8 cellular contexts compared by ENCODE assay signal in the genomic region with DNA sequence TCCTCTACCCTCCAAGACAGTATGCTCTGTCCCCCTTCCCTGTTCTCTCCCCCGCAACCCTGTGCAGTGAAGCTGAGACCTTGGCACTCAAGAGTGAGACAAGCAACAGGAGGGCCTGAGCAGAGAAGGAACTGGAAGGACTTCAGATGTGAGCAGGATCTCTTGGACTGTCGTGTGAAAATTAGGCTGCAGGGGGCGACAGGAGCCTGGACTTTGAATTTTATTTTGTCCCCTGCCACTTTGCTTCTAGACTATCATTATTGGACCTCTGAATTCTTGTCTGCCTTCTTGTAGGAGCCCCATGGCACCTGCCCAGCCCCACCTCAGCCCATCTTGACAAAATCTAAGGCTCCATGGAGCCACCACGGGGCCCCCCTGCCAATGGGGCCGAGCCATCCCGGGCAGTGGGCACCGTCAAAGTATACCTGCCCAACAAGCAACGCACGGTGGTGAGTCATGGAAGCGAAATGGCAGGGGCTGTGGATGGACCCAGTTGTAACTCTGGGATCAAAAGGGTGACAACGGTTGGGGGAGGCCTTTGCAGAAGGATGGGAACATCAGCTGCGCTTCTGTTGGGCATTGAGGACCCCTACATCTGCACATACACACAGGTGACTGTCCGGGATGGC. TPM values are rescaled to one million over a fixed set of nuclear protein-coding genes. Genes with fewer than 3 reads are reported as not detected.
DNase-seq lines count a peak whose midpoint lies in the region; ATAC-seq and TF ChIP-seq lines count a peak whose summit lies in the region.
"Had no signal": no experiment of that assay in that cellular context is flagged by ENCODE, and none has a peak within 500 bp of the region (broad histone marks: within the 10 kb centered on the region; RNA-seq: fewer than 3 reads in every experiment).

No MANE protein-coding gene starts in this region.

- peak overlapping the region; percentile 30 for H3K27ac Mint-ChIP-seq in activated naive CD4-positive, alpha-beta T cell treated with anti-CD3 and anti-CD28 coated beads, Interleukin-2, amount 50 U/mL, for 24 hours
- H3K27ac Mint-ChIP-seq in naive thymus-derived CD8-positive, alpha-beta T cell = peak overlapping the region in 8 of 10 donors; percentile 31 to 87 (median 63)

- H2AFZ ChIP-seq in KMS-11 (ENCODE audit: low read depth) = no peak overlapping the region

- no peaks in the 10 kb centered on the region for H3K9me3 Mint-ChIP-seq in activated naive CD4-positive, alpha-beta T cell treated with anti-CD3 and anti-CD28 coated beads, Interleukin-2, amount 50 U/mL, for 24 hours
- H3K9me3 Mint-ChIP-seq in naive thymus-derived CD8-positive, alpha-beta T cell = peaks cover 0 to 4% (median 0%) of the 10 kb centered on the region in 9 donors

- H3K79me2 ChIP-seq in KMS-11 (ENCODE audit: insufficient read depth, low read depth) = peaks cover 4% of the 10 kb centered on the region; the same call in 1 of the 2 replicates

- no peak overlapping the region for H3K4me2 ChIP-seq in KMS-11

- no peaks in the 10 kb centered on the region for H3K9me3 ChIP-seq in effector memory CD4-positive, alpha-beta T cell (ENCODE audit: control insufficient read depth, low read length)
- H3K9me3 ChIP-seq: mucosa of descending colon had no signal

- H3K36me3 Mint-ChIP-seq in activated naive CD4-positive, alpha-beta T cell treated with anti-CD3 and anti-CD28 coated beads, Interleukin-2, amount 50 U/mL, for 24 hours = peaks cover 9% of the 10 kb centered on the region
- peaks cover 7 to 41% (median 8%) of the 10 kb centered on the region in 3 donors for H3K36me3 Mint-ChIP-seq in naive thymus-derived CD8-positive, alpha-beta T cell

- H3K4me3 ChIP-seq in KMS-11 (IDR thresholded peaks at IDR 0.05; ENCODE audit: insufficient read depth, low read depth, low read length) = no peak overlapping the region
- H3K4me3 ChIP-seq in effector memory CD4-positive, alpha-beta T cell (ENCODE audit: insufficient read depth, low read depth, low read length, poor library complexity, severe bottlenecking) = no peak overlapping the region
- H3K4me3 ChIP-seq: mucosa of descending colon had no signal

- H3K36me3 ChIP-seq in KMS-11 (ENCODE audit: insufficient read depth) = no peaks in the 10 kb centered on the region
- H3K36me3 ChIP-seq in effector memory CD4-positive, alpha-beta T cell (ENCODE audit: control insufficient read depth, insufficient read depth, low read length) = peaks cover 31% of the 10 kb centered on the region

- H3K27me3 Mint-ChIP-seq in activated naive CD4-positive, alpha-beta T cell treated with anti-CD3 and anti-CD28 coated beads, Interleukin-2, amount 50 U/mL, for 24 hours = no peaks in the 10 kb centered on the region
- H3K27me3 Mint-ChIP-seq in naive thymus-derived CD8-positive, alpha-beta T cell = no peaks in the 10 kb centered on the region

- DNase-seq in ELF-1 (ENCODE audit: low read depth, low spot score) (peak; percentile 73), NCI-H1417 treated with DMSO at 0.1 percent for 48 hours (lab: John Stamatoyannopoulos, UW) (no peak)
- no peak for DNase-seq in naive thymus-derived CD8-positive, alpha-beta T cell
- DNase-seq in effector memory CD4-positive, alpha-beta T cell = no peak

- ATAC-seq in naive thymus-derived CD8-positive, alpha-beta T cell = no peak
- no peak for ATAC-seq in GM21390 (IDR thresholded peaks at IDR 0.05; ENCODE audit: unreplicated experiment)
- ATAC-seq: mucosa of descending colon had no signal

- H3K4me1 Mint-ChIP-seq in activated naive CD4-positive, alpha-beta T cell treated with anti-CD3 and anti-CD28 coated beads, Interleukin-2, amount 50 U/mL, for 24 hours = peaks cover 37% of the 10 kb centered on the region
- H3K4me1 Mint-ChIP-seq in naive thymus-derived CD8-positive, alpha-beta T cell = peaks cover 16 to 50% (median 38%) of the 10 kb centered on the region in 4 donors

- H3K9ac ChIP-seq in KMS-11 = no peak overlapping the region

- no peaks in the 10 kb centered on the region for H3K27me3 ChIP-seq in KMS-11 (ENCODE audit: insufficient read depth, low read depth)
- H3K27me3 ChIP-seq in effector memory CD4-positive, alpha-beta T cell (replicated peaks; ENCODE audit: control insufficient read depth, insufficient read depth, low read length, poor library complexity, severe bottlenecking) = no peaks in the 10 kb centered on the region

- no peak overlapping the region for H3K27ac ChIP-seq in KMS-11
- no peak overlapping the region for H3K27ac ChIP-seq in effector memory CD4-positive, alpha-beta T cell (ENCODE audit: insufficient read depth, low read length, poor library complexity, severe bottlenecking)

- peaks cover 26% of the 10 kb centered on the region for H3K4me1 ChIP-seq in KMS-11 (ENCODE audit: low read depth, poor library complexity, severe bottlenecking)
- peaks cover 9% of the 10 kb centered on the region for H3K4me1 ChIP-seq in effector memory CD4-positive, alpha-beta T cell (ENCODE audit: control insufficient read depth, insufficient read depth, low read length, poor library complexity, severe bottlenecking)

- POLR2A ChIA-PET in naive thymus-derived CD8-positive, alpha-beta T cell (lab: Charles Lee) = interaction anchor here (0.8 kb wide), 1 partner anchor 87 kb away, joined by 5 read pairs; no protein-coding TSS in a partner anchor

- H3K4me3 Mint-ChIP-seq in activated naive CD4-positive, alpha-beta T cell treated with anti-CD3 and anti-CD28 coated beads, Interleukin-2, amount 50 U/mL, for 24 hours = peak overlapping the region; percentile 96
- H3K4me3 Mint-ChIP-seq in naive thymus-derived CD8-positive, alpha-beta T cell = peak overlapping the region; percentile 70 to 98 (median 77)

- no peaks in the 10 kb centered on the region for H4K20me1 ChIP-seq in KMS-11 (ENCODE audit: insufficient read depth)

- TF ChIP-seq CTCF in KMS-11 (conservative IDR thresholded peaks at IDR 0.05; ENCODE audit: low read depth, low read length) = peak; percentile 41

RNA-seq across cellular contexts. Expression of a gene that starts 1.7 kb away (rescaled TPM):
- 100 to 1,000 TPM; 109 to 121 TPM for total RNA-seq in naive thymus-derived CD8-positive, alpha-beta T cell
- polyA plus RNA-seq in naive thymus-derived CD8-positive, alpha-beta T cell = 10 to 100 TPM; 63.2 to 95.4 (median 74.5) TPM

RNA-seq across cellular contexts. Expression of a gene that starts 19.5 kb away (rescaled TPM):
- 10 to 100 TPM; 31.3 to 37.4 TPM for total RNA-seq in naive thymus-derived CD8-positive, alpha-beta T cell
- 10 to 100 TPM; 49.9 to 75.5 (median 59.6) TPM for polyA plus RNA-seq in naive thymus-derived CD8-positive, alpha-beta T cell

RNA-seq across cellular contexts. Expression of a gene that starts 56.9 kb away (rescaled TPM):
- 1 to 10 TPM in 1 of 2 experiments, under 1 TPM in 1; 0.47 to 1.2 TPM for total RNA-seq in naive thymus-derived CD8-positive, alpha-beta T cell
- 1 to 10 TPM in 1 of 3 donors, under 1 TPM in 2; 0.30 to 1.3 (median 0.95) TPM for polyA plus RNA-seq in naive thymus-derived CD8-positive, alpha-beta T cell
